1 cellular context compared by ENCODE assay signal in genomic region chr1:226532553-226532952, GRCh38.
TF ChIP-seq lines count a peak whose summit lies in the region.

No MANE protein-coding gene starts in this region.

TF ChIP-seq in WTC11, 78 proteins besides CTCF, POLR2A, EP300 and RAD21 (continued from another document):
- TF ChIP-seq AFF4 (CRISPR knock-in tag; IDR thresholded peaks at IDR 0.05; ENCODE audit: borderline replicate concordance): no peak
- no peak for TF ChIP-seq MAX (CRISPR knock-in tag; IDR thresholded peaks at IDR 0.05)
- TF ChIP-seq ATF2 (CRISPR knock-in tag; IDR thresholded peaks at IDR 0.05; ENCODE audit: borderline replicate concordance, low read depth): no peak
- TF ChIP-seq ERG (CRISPR knock-in tag; IDR thresholded peaks at IDR 0.05): no peak
- TF ChIP-seq ZNF219 (CRISPR knock-in tag; IDR thresholded peaks at IDR 0.05; ENCODE audit: borderline replicate concordance): no peak
